8 cellular contexts compared by ENCODE assay signal in the genomic region with DNA sequence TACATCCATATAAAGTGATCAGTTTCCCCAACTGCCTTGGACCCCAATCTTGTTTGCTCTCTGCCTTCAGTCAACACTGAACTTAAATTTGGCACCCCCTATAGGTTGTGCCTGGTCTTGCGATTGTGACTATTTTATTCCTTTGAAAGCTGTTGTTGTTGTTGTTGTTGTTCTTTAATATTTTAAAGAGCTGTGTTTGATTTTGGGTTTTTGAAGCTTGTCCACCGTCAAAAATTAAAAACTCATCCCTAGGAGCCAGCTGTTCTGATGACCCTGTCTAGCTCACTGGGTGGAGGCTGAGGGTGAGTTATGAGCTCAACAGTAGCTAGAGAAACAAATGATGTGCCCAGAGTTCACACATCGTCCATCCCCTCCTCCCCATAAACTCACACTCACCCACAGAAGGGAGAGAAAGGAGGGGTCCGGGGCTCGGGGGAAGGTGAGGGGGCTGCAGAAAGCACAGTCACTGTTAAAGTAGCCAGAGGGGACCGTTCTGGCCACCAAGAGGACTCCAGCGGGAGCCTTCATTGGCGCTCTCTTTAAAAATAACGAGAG. TPM values are rescaled to one million over a fixed set of nuclear protein-coding genes. Genes with fewer than 3 reads are reported as not detected.
DNase-seq lines count a peak whose midpoint lies in the region; ATAC-seq, FAIRE-seq and TF ChIP-seq lines count a peak whose summit lies in the region.
"Had no signal": no experiment of that assay in that cellular context is flagged by ENCODE, and none has a peak within 500 bp of the region (broad histone marks: within the 10 kb centered on the region; RNA-seq: fewer than 3 reads in every experiment).

No MANE protein-coding gene starts in this region.

- POLR2A ChIA-PET in activated CD8-positive, alpha-beta T cell treated with anti-CD3 and anti-CD28 coated beads, Interleukin-2, amount 10 ng/mL, durations not matched to agents 7 days and 5 days (lab: Charles Lee) = no interaction called here

- H3K9me3 ChIP-seq in MG63 = 0 out of 2 replicates have a peak, but pooled peaks cover 7% of the 10 kb centered on the region

- H3K27me3 ChIP-seq in GM06990 (replicated peaks; ENCODE audit: control insufficient read depth, insufficient read depth, low read length) (peaks cover 3% of the 10 kb centered on the region), MG63 (no peaks in the 10 kb centered on the region), bronchial epithelial cell (ENCODE audit: control insufficient read depth, insufficient read depth, low read length) (peaks cover 81% of the 10 kb centered on the region)

- H3K4me3 ChIP-seq in GM06990 (replicated peaks; ENCODE audit: low read depth, low read length) = no peak overlapping the region
- H3K4me3 ChIP-seq in MG63 = peak overlapping the region; percentile 73
- H3K4me3 ChIP-seq in bronchial epithelial cell (ENCODE audit: low read depth, low read length) = no peak overlapping the region

- peak; percentile 20 for TF ChIP-seq CTCF in GM06990 (IDR thresholded peaks at IDR 0.05; ENCODE audit: insufficient read depth, low read length, poor library complexity, severe bottlenecking)
- peak; percentile 16 for TF ChIP-seq CTCF in bronchial epithelial cell (IDR thresholded peaks at IDR 0.05; ENCODE audit: insufficient read depth, low read length, severe bottlenecking)

- no peak overlapping the region for H3K27ac Mint-ChIP-seq in activated CD8-positive, alpha-beta T cell treated with anti-CD3 and anti-CD28 coated beads, Interleukin-2, amount 10 ng/mL, durations not matched to agents 7 days and 5 days

- ATAC-seq in activated CD8-positive, alpha-beta T cell treated with anti-CD3 and anti-CD28 coated beads, Interleukin-2, amount 10 ng/mL, durations not matched to agents 7 days and 5 days = no peak
- ATAC-seq in GM18502 (IDR thresholded peaks at IDR 0.05; ENCODE audit: poor library complexity, unreplicated experiment) = no peak

- peaks cover 81% of the 10 kb centered on the region for H3K27me3 Mint-ChIP-seq in activated CD8-positive, alpha-beta T cell treated with anti-CD3 and anti-CD28 coated beads, Interleukin-2, amount 10 ng/mL, durations not matched to agents 7 days and 5 days (ENCODE audit: low read depth)
- H3K27me3 Mint-ChIP-seq: central memory CD8-positive, alpha-beta T cell had no signal

- no peaks in the 10 kb centered on the region for H3K36me3 ChIP-seq in GM06990 (ENCODE audit: control insufficient read depth, insufficient read depth, low read length)
- H3K36me3 ChIP-seq in MG63 = peaks cover 23% of the 10 kb centered on the region
- H3K36me3 ChIP-seq in bronchial epithelial cell (ENCODE audit: control insufficient read depth, insufficient read depth, low read length) = no peaks in the 10 kb centered on the region

- peaks cover 8% of the 10 kb centered on the region for H3K4me1 Mint-ChIP-seq in activated CD8-positive, alpha-beta T cell treated with anti-CD3 and anti-CD28 coated beads, Interleukin-2, amount 10 ng/mL, durations not matched to agents 7 days and 5 days (ENCODE audit: low read depth)

- CTCF ChIA-PET in activated CD8-positive, alpha-beta T cell treated with anti-CD3 and anti-CD28 coated beads, Interleukin-2, amount 10 ng/mL, durations not matched to agents 7 days and 5 days (lab: Charles Lee) = interaction anchor here (0.7 to 1.6 kb wide), 5 partner anchors 13 to 853 kb away, joined by 3 read pairs; no protein-coding TSS in a partner anchor

- no peaks in the 10 kb centered on the region for H3K9me3 Mint-ChIP-seq in activated CD8-positive, alpha-beta T cell treated with anti-CD3 and anti-CD28 coated beads, Interleukin-2, amount 10 ng/mL, durations not matched to agents 7 days and 5 days (ENCODE audit: insufficient read depth)
- H3K9me3 Mint-ChIP-seq: central memory CD8-positive, alpha-beta T cell had no signal

- no peak for DNase-seq in GM06990 (ENCODE audit: extremely low read depth, insufficient read length)
- DNase-seq in MG63 = peak; percentile 31
- no peak for DNase-seq in bronchial epithelial cell (ENCODE audit: low read depth)
- peak; percentile 56 for DNase-seq in retina
- DNase-seq in activated CD8-positive, alpha-beta T cell treated with anti-CD3 and anti-CD28 coated beads, Interleukin-2, amount 10 ng/mL, durations not matched to agents 7 days and 5 days = no peak
- DNase-seq in caudate nucleus (lab: John Stamatoyannopoulos, UW) = no peak

- H3K27ac ChIP-seq in caudate nucleus (ENCODE audit: low read depth, low read length) = no peak overlapping the region

- no peak overlapping the region for H3K4me3 Mint-ChIP-seq in activated CD8-positive, alpha-beta T cell treated with anti-CD3 and anti-CD28 coated beads, Interleukin-2, amount 10 ng/mL, durations not matched to agents 7 days and 5 days

- peaks cover 20% of the 10 kb centered on the region for H3K36me3 Mint-ChIP-seq in activated CD8-positive, alpha-beta T cell treated with anti-CD3 and anti-CD28 coated beads, Interleukin-2, amount 10 ng/mL, durations not matched to agents 7 days and 5 days (ENCODE audit: low read depth)

- no peak for FAIRE-seq in bronchial epithelial cell (lab: Jason Lieb, UNC)

RNA-seq across cellular contexts. Expression of a gene that starts 4.0 kb away (rescaled TPM):
- total RNA-seq in MG63 (2014; rRNA removed; shearing (Covaris generic); ENCODE audit: low replicate concordance) = 1.7 and 2.4 TPM in 2 replicates
- total RNA-seq in bronchial epithelial cell = not detected in 2 replicates
- total RNA-seq in activated CD8-positive, alpha-beta T cell treated with anti-CD3 and anti-CD28 coated beads, Interleukin-2, amount 10 ng/mL, durations not matched to agents 7 days and 5 days = not detected

Comparison
In these comparisons a context has a peak if more than half of its experiments do, and no peak if none do; other contexts are left out.
1. DNase-seq: peak in MG63 (single experiment) and retina (single experiment); none in GM06990 (single experiment), bronchial epithelial cell (single experiment), activated CD8-positive, alpha-beta T cell treated with anti-CD3 and anti-CD28 coated beads, Interleukin-2, amount 10 ng/mL, durations not matched to agents 7 days and 5 days (single experiment) and caudate nucleus (0 of 61).